In the genomic region with DNA sequence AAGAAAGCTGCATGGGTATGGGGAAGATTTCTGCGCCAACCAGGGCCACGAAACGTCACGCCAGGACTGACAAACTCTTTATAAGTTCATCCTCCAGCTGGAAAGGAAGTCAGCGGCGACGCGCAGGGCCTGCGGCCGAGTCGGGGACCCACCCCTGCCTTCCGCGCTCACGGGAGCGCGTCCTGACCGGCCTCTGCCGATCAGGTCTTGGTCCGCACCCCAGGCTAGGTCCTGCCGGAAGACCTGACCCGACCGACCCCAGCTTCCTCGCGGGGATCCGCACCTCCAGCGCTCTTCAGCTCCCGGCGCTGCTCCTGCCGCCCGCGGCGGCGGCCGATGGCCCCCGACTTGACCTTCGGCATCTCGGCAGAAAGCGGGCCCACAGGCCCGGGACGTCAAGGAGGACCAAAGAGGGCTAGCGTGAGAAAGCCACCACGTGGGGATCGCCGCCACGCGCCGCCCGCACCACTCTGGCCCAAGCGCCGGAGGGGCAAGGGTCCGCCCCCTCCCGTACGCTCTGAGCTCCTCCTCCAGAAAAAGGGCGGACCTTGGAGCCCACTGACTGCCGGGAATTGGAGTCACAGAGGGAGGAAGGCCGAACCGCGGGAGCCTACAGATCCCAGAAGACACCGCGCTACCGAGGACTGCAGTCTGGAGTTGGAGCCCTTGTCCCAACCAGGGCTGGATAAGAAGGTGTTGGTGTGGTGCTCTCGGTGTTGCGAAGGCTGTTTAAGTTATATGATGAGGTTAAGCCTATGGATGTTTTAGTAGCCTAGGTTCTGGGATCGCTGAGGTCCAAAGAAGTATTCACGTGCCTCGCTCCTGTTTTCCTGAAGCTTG, we compare ENCODE assay signal across 8 cellular contexts. TPM values are rescaled to one million over a fixed set of nuclear protein-coding genes. Genes with fewer than 3 reads are reported as not detected.
DNase-seq lines count a peak whose midpoint lies in the region; ATAC-seq and TF ChIP-seq lines count a peak whose summit lies in the region.

A gene (minus strand): TSS at position 495 of the 840 bp plus-strand sequence. CDS start 133 bp downstream, at position 362.

- H3K27me3 ChIP-seq in dorsolateral prefrontal cortex (no peaks in the 10 kb centered on the region), liver (ENCODE audit: control insufficient read depth in 4 of 4, insufficient read depth in 4 of 4, low read length in 3 of 4) (no peaks in the 10 kb centered on the region)

- CTCF ChIA-PET in activated CD4-positive, alpha-beta memory T cell treated with anti-CD3 and anti-CD28 coated beads for 36 hours (lab: Charles Lee) = interaction anchor here (0.7 to 4.2 kb wide), 13 partner anchors 9 to 179 kb away, joined by 3 to 23 read pairs (median 4); a partner anchor contains a TSS

- peak within 1 kb of the TSS; percentile 44 to 96 (median 88) for H3K27ac ChIP-seq in dorsolateral prefrontal cortex
- peak within 1 kb of the TSS; percentile 94 to 98 for H3K27ac ChIP-seq in liver (ENCODE audit: low read depth in 1 of 2, low read length in 2 of 2)

- POLR2A ChIA-PET in activated CD4-positive, alpha-beta memory T cell treated with anti-CD3 and anti-CD28 coated beads for 36 hours (lab: Charles Lee) = interaction anchor here (1.0 to 2.8 kb wide), 16 partner anchors 8 to 1072 kb away, joined by 3 to 60 read pairs (median 4); a partner anchor contains a TSS

- DNase-seq in CD1c-positive myeloid dendritic cell (ENCODE audit: extremely low spot score) = peak; percentile 98
- DNase-seq in NCI-H82 treated with DMSO at 0.1 percent for 48 hours (lab: John Stamatoyannopoulos, UW; ENCODE audit: unreplicated experiment) = peak; percentile 94
- DNase-seq in activated CD4-positive, alpha-beta memory T cell treated with anti-CD3 and anti-CD28 coated beads for 36 hours = peak; percentile 97
- peak; percentile 95 to 98 (median 98) for DNase-seq in dorsolateral prefrontal cortex
- DNase-seq in stimulated activated CD4-positive, alpha-beta T cell treated with anti-CD3 and anti-CD28 coated beads, Interleukin-4, amount 100 ng/mL, for 24 hours = peak; percentile 95

- peak in 32 of 56 donors; percentile 2 to 63 (median 29) for TF ChIP-seq CTCF in dorsolateral prefrontal cortex (IDR thresholded peaks at IDR 0.05 in 54 of 56, conservative IDR thresholded peaks at IDR 0.05 in 2 of 56; ENCODE audit: low read depth in 1 of 56, partially characterized antibody in 56 of 56)
- peak; percentile 0 for TF ChIP-seq CTCF in liver (IDR thresholded peaks at IDR 0.05; ENCODE audit: low read depth, low read length, missing input control)

- H3K36me3 ChIP-seq in liver (ENCODE audit: control insufficient read depth in 4 of 4, insufficient read depth in 3 of 4, low read depth in 1 of 4, low read length in 3 of 4) = peaks cover 1 to 5% (median 3%) of the 10 kb centered on the region in 4 donors

- H3K9me3 Mint-ChIP-seq in activated CD4-positive, alpha-beta memory T cell treated with anti-CD3 and anti-CD28 coated beads for 36 hours = no peaks in the 10 kb centered on the region

- H3K27ac Mint-ChIP-seq in activated CD4-positive, alpha-beta memory T cell treated with anti-CD3 and anti-CD28 coated beads for 36 hours = peak within 1 kb of the TSS; percentile 93

- H3K9me3 ChIP-seq in liver (ENCODE audit: control insufficient read depth in 4 of 4, low read length in 3 of 4) = no peaks in the 10 kb centered on the region

- peaks cover 29% of the 10 kb centered on the region for H3K4me1 Mint-ChIP-seq in activated CD4-positive, alpha-beta memory T cell treated with anti-CD3 and anti-CD28 coated beads for 36 hours (ENCODE audit: low read depth)

- intact Hi-C loops in activated CD4-positive, alpha-beta memory T cell treated with anti-CD3 and anti-CD28 coated beads for 36 hours (cut with micrococcal nuclease) = loop anchor here (1.0 to 5.0 kb wide), 5 partner anchors 9 to 181 kb away; a partner anchor contains a TSS
- intact Hi-C loops in dorsolateral prefrontal cortex (cut with DNase I) = loop anchor here in 1 of 2 donors (5.0 kb wide), 1 partner anchor 96 kb away; a partner anchor contains a TSS

- H3K4me3 ChIP-seq in dorsolateral prefrontal cortex (peak within 1 kb of the TSS; percentile 55 to 100 (median 92)), liver (ENCODE audit: low read depth in 1 of 3, low read length in 3 of 3) (peak within 1 kb of the TSS; percentile 81 to 94 (median 84))

- WGBS in liver = under 1% methylated on average over 66 of the region's 66 CpGs

- peak within 1 kb of the TSS; percentile 86 to 99 for H3K9ac ChIP-seq in liver (ENCODE audit: low read depth in 1 of 2, low read length in 2 of 2)

- H3K27me3 Mint-ChIP-seq in activated CD4-positive, alpha-beta memory T cell treated with anti-CD3 and anti-CD28 coated beads for 36 hours = no peaks in the 10 kb centered on the region

- peak; percentile 96 for ATAC-seq in GM19438 (IDR thresholded peaks at IDR 0.05; ENCODE audit: low read depth, unreplicated experiment)
- peak; percentile 92 for ATAC-seq in HG03575 (IDR thresholded peaks at IDR 0.05; ENCODE audit: extremely low read depth, insufficient number of reproducible peaks, low FRiP score, unreplicated experiment)

- H3K4me3 Mint-ChIP-seq in activated CD4-positive, alpha-beta memory T cell treated with anti-CD3 and anti-CD28 coated beads for 36 hours = peak within 1 kb of the TSS; percentile 100

- peaks cover 20% of the 10 kb centered on the region for H3K36me3 Mint-ChIP-seq in activated CD4-positive, alpha-beta memory T cell treated with anti-CD3 and anti-CD28 coated beads for 36 hours

- peaks cover 0 to 17% (median 6%) of the 10 kb centered on the region in 4 donors for H3K4me1 ChIP-seq in liver (ENCODE audit: control insufficient read depth in 4 of 4, insufficient read depth in 4 of 4, low read length in 3 of 4)

- no peak for TF ChIP-seq RAD21 in liver (IDR thresholded peaks at IDR 0.05)

TF ChIP-seq in liver, 16 proteins besides CTCF, POLR2A, EP300 and RAD21 (continues in another document):
- TF ChIP-seq JUND (IDR thresholded peaks at IDR 0.05) (peak; percentile 34 to 36), HNF4G (IDR thresholded peaks at IDR 0.05) (peak; percentile 8), RXRA (IDR thresholded peaks at IDR 0.05) (peak in 1 of 2 donors; percentile 28), TAF1 (conservative IDR thresholded peaks at IDR 0.05) (peak; percentile 46), FOXA2 (IDR thresholded peaks at IDR 0.05) (no peak), SP1 (IDR thresholded peaks at IDR 0.05) (peak; percentile 85), YY1 (IDR thresholded peaks at IDR 0.05) (peak; percentile 83), GABPA (IDR thresholded peaks at IDR 0.05 in 1 of 2, conservative IDR thresholded peaks at IDR 0.05 in 1 of 2) (peak in 1 of 2 donors; percentile 74), FOXA1 (IDR thresholded peaks at IDR 0.05) (peak; percentile 59), HNF4A (conservative IDR thresholded peaks at IDR 0.05) (peak; percentile 58 to 71), NR2F2 (IDR thresholded peaks at IDR 0.05) (no peak)
- TF ChIP-seq, protein P1, sequence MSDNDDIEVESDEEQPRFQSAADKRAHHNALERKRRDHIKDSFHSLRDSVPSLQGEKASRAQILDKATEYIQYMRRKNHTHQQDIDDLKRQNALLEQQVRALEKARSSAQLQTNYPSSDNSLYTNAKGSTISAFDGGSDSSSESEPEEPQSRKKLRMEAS (IDR thresholded peaks at IDR 0.05) = peak; percentile 90
- TF ChIP-seq, protein P2, sequence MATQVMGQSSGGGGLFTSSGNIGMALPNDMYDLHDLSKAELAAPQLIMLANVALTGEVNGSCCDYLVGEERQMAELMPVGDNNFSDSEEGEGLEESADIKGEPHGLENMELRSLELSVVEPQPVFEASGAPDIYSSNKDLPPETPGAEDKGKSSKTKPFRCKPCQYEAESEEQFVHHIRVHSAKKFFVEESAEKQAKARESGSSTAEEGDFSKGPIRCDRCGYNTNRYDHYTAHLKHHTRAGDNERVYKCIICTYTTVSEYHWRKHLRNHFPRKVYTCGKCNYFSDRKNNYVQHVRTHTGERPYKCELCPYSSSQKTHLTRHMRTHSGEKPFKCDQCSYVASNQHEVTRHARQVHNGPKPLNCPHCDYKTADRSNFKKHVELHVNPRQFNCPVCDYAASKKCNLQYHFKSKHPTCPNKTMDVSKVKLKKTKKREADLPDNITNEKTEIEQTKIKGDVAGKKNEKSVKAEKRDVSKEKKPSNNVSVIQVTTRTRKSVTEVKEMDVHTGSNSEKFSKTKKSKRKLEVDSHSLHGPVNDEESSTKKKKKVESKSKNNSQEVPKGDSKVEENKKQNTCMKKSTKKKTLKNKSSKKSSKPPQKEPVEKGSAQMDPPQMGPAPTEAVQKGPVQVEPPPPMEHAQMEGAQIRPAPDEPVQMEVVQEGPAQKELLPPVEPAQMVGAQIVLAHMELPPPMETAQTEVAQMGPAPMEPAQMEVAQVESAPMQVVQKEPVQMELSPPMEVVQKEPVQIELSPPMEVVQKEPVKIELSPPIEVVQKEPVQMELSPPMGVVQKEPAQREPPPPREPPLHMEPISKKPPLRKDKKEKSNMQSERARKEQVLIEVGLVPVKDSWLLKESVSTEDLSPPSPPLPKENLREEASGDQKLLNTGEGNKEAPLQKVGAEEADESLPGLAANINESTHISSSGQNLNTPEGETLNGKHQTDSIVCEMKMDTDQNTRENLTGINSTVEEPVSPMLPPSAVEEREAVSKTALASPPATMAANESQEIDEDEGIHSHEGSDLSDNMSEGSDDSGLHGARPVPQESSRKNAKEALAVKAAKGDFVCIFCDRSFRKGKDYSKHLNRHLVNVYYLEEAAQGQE (IDR thresholded peaks at IDR 0.05) = peak; percentile 59
- TF ChIP-seq, protein P3, sequence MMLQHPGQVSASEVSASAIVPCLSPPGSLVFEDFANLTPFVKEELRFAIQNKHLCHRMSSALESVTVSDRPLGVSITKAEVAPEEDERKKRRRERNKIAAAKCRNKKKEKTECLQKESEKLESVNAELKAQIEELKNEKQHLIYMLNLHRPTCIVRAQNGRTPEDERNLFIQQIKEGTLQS (IDR thresholded peaks at IDR 0.05) = no peak

RNA-seq across cellular contexts. Expression of the gene that starts here (rescaled TPM):
- total RNA-seq in activated CD4-positive, alpha-beta memory T cell treated with anti-CD3 and anti-CD28 coated beads for 36 hours = 10 to 100 TPM; 46.9 to 48.9 TPM
- total RNA-seq in dorsolateral prefrontal cortex (10 to 100 TPM in 112 of 120 experiments, 1 to 10 TPM in 8; 6.4 to 20.5 (median 13.4) TPM), liver (10 to 100 TPM in 1 of 2 donors, 1 to 10 TPM in 1; 8.8 to 12.6 TPM)
- polyA plus RNA-seq in liver = 10 to 100 TPM in 1 of 2 donors, 1 to 10 TPM in 1; 7.9 to 10.8 TPM

Comparison
In these comparisons a context has a peak if more than half of its experiments do, and no peak if none do; other contexts are left out.
1. Peak in every context shown above with its lines: DNase-seq, ATAC-seq, H3K4me3 ChIP-seq and H3K27ac ChIP-seq.